ENCODE assay signal across 13 cellular contexts in genomic region chr5:149747141-149747832, GRCh38. TPM values are rescaled to one million over a fixed set of nuclear protein-coding genes. Genes with fewer than 3 reads are reported as not detected.
DNase-seq lines count a peak whose midpoint lies in the region; ATAC-seq and TF ChIP-seq lines count a peak whose summit lies in the region.
"Had no signal": no experiment of that assay in that cellular context is flagged by ENCODE, and none has a peak within 500 bp of the region (broad histone marks: within the 10 kb centered on the region; RNA-seq: fewer than 3 reads in every experiment).

No MANE protein-coding gene starts in this region.

- peak overlapping the region; percentile 36 for H3K27ac Mint-ChIP-seq in dendritic cell treated with granulocyte-macrophage colony-stimulating factor and Interleukin-4, amounts not matched to agents 40 ng/mL and 50 ng/mL, for 4 days

- H3K27ac ChIP-seq in HEK293 (ENCODE audit: extremely low read depth, low read depth, low read length) (no peak overlapping the region), skeletal muscle tissue (ENCODE audit: low read depth, low read length) (peak overlapping the region; percentile 61)

- intact Hi-C loops in dendritic cell treated with granulocyte-macrophage colony-stimulating factor and Interleukin-4, amounts not matched to agents 40 ng/mL and 50 ng/mL, for 4 days (cut with micrococcal nuclease): loop anchor here (10.0 kb wide), 1 partner anchor 228 kb away; no protein-coding TSS in a partner anchor

- H3K27me3 ChIP-seq in skeletal muscle tissue (ENCODE audit: control insufficient read depth in 3 of 3, insufficient read depth in 3 of 3, low read length in 3 of 3): no peaks in the 10 kb centered on the region
- H3K27me3 ChIP-seq: BE2C had no signal

- DNase-seq in left lobe of liver (ENCODE audit: low spot score): peak; percentile 93
- DNase-seq in DMS79 (lab: John Stamatoyannopoulos, UW): no peak
- DNase-seq in activated naive CD4-positive, alpha-beta T cell treated with Interleukin-2 at 50 U/mL for 16 hours: no peak
- no peak for DNase-seq in RKO (ENCODE audit: low spot score)
- DNase-seq: activated CD8-positive, alpha-beta memory T cell treated with anti-CD3 and anti-CD28 coated beads, Interleukin-2, amount 50 U/mL, for 48 hours; amygdala; BE2C; effector CD8-positive, alpha-beta T cell; GF-D8 had no signal

- no peaks in the 10 kb centered on the region for H3K9me3 ChIP-seq in HEK293 (ENCODE audit: control insufficient read depth, insufficient read depth, low read depth, low read length)
- no peaks in the 10 kb centered on the region for H3K9me3 ChIP-seq in skeletal muscle tissue (ENCODE audit: control insufficient read depth in 3 of 3, low read length in 3 of 3)
- H3K9me3 ChIP-seq: BE2C had no signal

- no peak overlapping the region for H3K4me3 ChIP-seq in HEK293 (ENCODE audit: low read depth, low read length)
- H3K4me3 ChIP-seq in skeletal muscle tissue (ENCODE audit: low read length in 3 of 3): no peak overlapping the region

- ATAC-seq in left lobe of liver (peak; percentile 93), SK-N-SH treated with all-trans-retinoic acid at 6 μM for 48 hours (no peak)

- H3K36me3 Mint-ChIP-seq in dendritic cell treated with granulocyte-macrophage colony-stimulating factor and Interleukin-4, amounts not matched to agents 40 ng/mL and 50 ng/mL, for 4 days (ENCODE audit: low read depth): peaks cover 39% of the 10 kb centered on the region

- no peaks in the 10 kb centered on the region for H3K36me3 ChIP-seq in HEK293 (ENCODE audit: control insufficient read depth in 2 of 2, insufficient read depth in 1 of 2, low read length in 2 of 2)
- H3K36me3 ChIP-seq in skeletal muscle tissue (ENCODE audit: control insufficient read depth in 3 of 3, insufficient read depth in 3 of 3, low read length in 3 of 3): no peaks in the 10 kb centered on the region
- H3K36me3 ChIP-seq: BE2C had no signal

- H3K4me1 ChIP-seq in HEK293 (ENCODE audit: control insufficient read depth, insufficient read depth, low read length) (peaks cover 2% of the 10 kb centered on the region; the same call in 1 of the 2 replicates), skeletal muscle tissue (ENCODE audit: control insufficient read depth in 3 of 3, insufficient read depth in 3 of 3, low read length in 3 of 3) (peaks cover 36 to 78% (median 51%) of the 10 kb centered on the region in 3 donors)
- H3K4me1 ChIP-seq: BE2C had no signal

- H3K9ac ChIP-seq in skeletal muscle tissue (ENCODE audit: low read depth in 1 of 3, low read length in 3 of 3): peak overlapping the region in 1 of 3 donors; percentile 5

- CTCF ChIA-PET in HEK293 (lab: Yijun Ruan, JAX): interaction anchor here (0.6 to 2.0 kb wide), 3 partner anchors 17 to 84 kb away, joined by 3 to 8 read pairs (median 5); no protein-coding TSS in a partner anchor

- TF ChIP-seq CTCF in HEK293 (tag by site-specific recombination; IDR thresholded peaks at IDR 0.05): no peak

- no peaks in the 10 kb centered on the region for H3K9me3 Mint-ChIP-seq in dendritic cell treated with granulocyte-macrophage colony-stimulating factor and Interleukin-4, amounts not matched to agents 40 ng/mL and 50 ng/mL, for 4 days

- H3K27me3 Mint-ChIP-seq in dendritic cell treated with granulocyte-macrophage colony-stimulating factor and Interleukin-4, amounts not matched to agents 40 ng/mL and 50 ng/mL, for 4 days: no peaks in the 10 kb centered on the region

- no peak overlapping the region for H3K4me3 Mint-ChIP-seq in dendritic cell treated with granulocyte-macrophage colony-stimulating factor and Interleukin-4, amounts not matched to agents 40 ng/mL and 50 ng/mL, for 4 days

- peaks cover 87% of the 10 kb centered on the region for H3K4me1 Mint-ChIP-seq in dendritic cell treated with granulocyte-macrophage colony-stimulating factor and Interleukin-4, amounts not matched to agents 40 ng/mL and 50 ng/mL, for 4 days (ENCODE audit: low read depth)

- POLR2A ChIA-PET in HEK293 (lab: Yijun Ruan, JAX): no interaction called here

TF ChIP-seq in HEK293, 187 proteins besides CTCF, POLR2A, EP300 and RAD21:
- TF ChIP-seq KLF17 (tag by site-specific recombination; IDR thresholded peaks at IDR 0.05): peak; percentile 39; the same call in 1 of the 2 replicates
- peak; percentile 46 for TF ChIP-seq ZFHX2 (tag by site-specific recombination; conservative IDR thresholded peaks at IDR 0.05)
- TF ChIP-seq EGR2 (tag by site-specific recombination; IDR thresholded peaks at IDR 0.05; ENCODE audit: low read depth): 0 out of 2 replicates have a peak, but pooled peaks have one; percentile 50
- TF ChIP-seq ZNF335 (tag by site-specific recombination; conservative IDR thresholded peaks at IDR 0.05): no peak
- peak; percentile 89 for TF ChIP-seq KLF1 (tag by site-specific recombination; IDR thresholded peaks at IDR 0.05)
- peak; percentile 20; the same call in 1 of the 2 replicates for TF ChIP-seq SP3 (tag by site-specific recombination; IDR thresholded peaks at IDR 0.05)

TF ChIP-seq in SK-N-SH treated with all-trans-retinoic acid at 6 μM for 48 hours, 23 proteins besides CTCF, POLR2A, EP300 and RAD21:
- TF ChIP-seq ZFP3 (CRISPR knock-in tag; IDR thresholded peaks at IDR 0.05) (no peak), GLIS3 (CRISPR knock-in tag; IDR thresholded peaks at IDR 0.05) (no peak), ZNF565 (CRISPR knock-in tag; conservative IDR thresholded peaks at IDR 0.05; ENCODE audit: low read depth) (no peak), ISL1 (CRISPR knock-in tag; IDR thresholded peaks at IDR 0.05) (no peak), ESRRG (CRISPR knock-in tag; IDR thresholded peaks at IDR 0.05) (no peak), ZC3H10 (CRISPR knock-in tag; IDR thresholded peaks at IDR 0.05) (no peak), ARNTL (CRISPR knock-in tag; IDR thresholded peaks at IDR 0.05; ENCODE audit: borderline replicate concordance, low read depth) (no peak), CREB5 (CRISPR knock-in tag; IDR thresholded peaks at IDR 0.05; ENCODE audit: low read depth) (no peak), PPARA (CRISPR knock-in tag; IDR thresholded peaks at IDR 0.05; ENCODE audit: borderline replicate concordance) (no peak), ZNF8 (CRISPR knock-in tag; IDR thresholded peaks at IDR 0.05) (no peak), CSRNP3 (CRISPR knock-in tag; IDR thresholded peaks at IDR 0.05) (no peak), TSHZ2 (CRISPR knock-in tag; IDR thresholded peaks at IDR 0.05) (no peak)

RNA-seq across cellular contexts. Expression of gene PPARGC1B, which starts 17.2 kb away (rescaled TPM):
- total RNA-seq in left lobe of liver: 4.0 TPM
- 4.2 TPM for total RNA-seq in skeletal muscle tissue
